Comparison of ENCODE assay signal across 22 cellular contexts in the genomic region with DNA sequence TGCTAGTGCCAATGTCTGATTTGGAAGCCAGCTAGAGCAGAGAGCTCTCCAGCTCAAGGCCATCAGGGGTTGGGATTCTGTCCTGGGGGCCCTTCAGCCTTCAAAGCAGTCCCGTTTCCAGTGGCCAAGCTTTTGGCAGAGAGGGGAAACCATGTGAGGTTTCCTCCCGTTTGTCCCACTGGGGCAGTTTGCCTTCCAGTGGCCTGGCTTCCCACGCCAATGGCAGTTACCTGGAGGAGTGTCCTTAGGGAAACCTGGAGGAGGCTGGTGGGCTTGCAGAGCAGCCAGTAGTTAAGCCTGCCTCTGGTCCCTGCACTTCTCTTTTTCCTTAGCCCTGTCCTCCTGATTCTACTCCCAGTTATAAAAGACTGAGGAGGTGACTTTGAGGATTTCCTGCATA. TPM values are rescaled to one million over a fixed set of nuclear protein-coding genes. Genes with fewer than 3 reads are reported as not detected.
"Had no signal": no experiment of that assay in that cellular context is flagged by ENCODE, and none has a peak within 500 bp of the region (broad histone marks: within the 10 kb centered on the region; RNA-seq: fewer than 3 reads in every experiment).

No MANE protein-coding gene starts in this region.

- H3K4me1 ChIP-seq: adrenal gland, ascending aorta, gastrocnemius medialis had no signal

- H3K27me3 ChIP-seq: adrenal gland, ascending aorta, brain microvascular endothelial cell, esophagus squamous epithelium, gastrocnemius medialis, testis had no signal

- H3K27ac Mint-ChIP-seq: WTC11 had no signal

- H3K4me3 ChIP-seq: adrenal gland, ascending aorta, esophagus squamous epithelium, gastrocnemius medialis, testis had no signal

- DNase-seq: activated naive CD4-positive, alpha-beta T cell treated with anti-CD3 and anti-CD28 coated beads, Interleukin-2, amount 50 U/mL, for 16 hours; adrenal gland; brain microvascular endothelial cell; caudate nucleus; effector memory CD4-positive, alpha-beta T cell; esophagus squamous epithelium; gastrocnemius medialis; hypothalamus; left ventricle myocardium superior; small intestine; stimulated activated CD4-positive, alpha-beta T cell treated with anti-CD3 and anti-CD28 coated beads, Interleukin-15, amount 100 ng/mL, for 24 hours; stimulated activated CD8-positive, alpha-beta memory T cell treated with anti-CD3 and anti-CD28 coated beads, Interleukin-4, amount 100 ng/mL, for 48 hours; stimulated activated naive CD4-positive, alpha-beta T cell; T1000; testis; trophoblast cell had no signal

- ATAC-seq: gastrocnemius medialis, left ventricle myocardium superior, sciatic nerve, WTC11 had no signal

- H3K36me3 ChIP-seq: adrenal gland, ascending aorta, brain microvascular endothelial cell, esophagus squamous epithelium, gastrocnemius medialis had no signal

- H3K9me3 ChIP-seq: ascending aorta, gastrocnemius medialis, testis had no signal

- H3K4me3 Mint-ChIP-seq: neural crest cell, WTC11 had no signal

- H3K27ac ChIP-seq: adrenal gland, ascending aorta, brain microvascular endothelial cell, esophagus squamous epithelium, gastrocnemius medialis, testis had no signal

RNA-seq across cellular contexts. Expression of a gene that starts 37.7 kb away (rescaled TPM):
- total RNA-seq: dermis microvascular lymphatic vessel endothelial cell, endothelial cell of umbilical vein had no signal
- polyA plus RNA-seq: endothelial cell of umbilical vein had no signal
